ENCODE assay signal across 8 cellular contexts in genomic region chr19:55253842-55254624, GRCh38. TPM values are rescaled to one million over a fixed set of nuclear protein-coding genes. Genes with fewer than 3 reads are reported as not detected.
DNase-seq lines count a peak whose midpoint lies in the region; ATAC-seq and TF ChIP-seq lines count a peak whose summit lies in the region.

No MANE protein-coding gene starts in this region.

- H4K91ac ChIP-seq in neuronal stem cell (ENCODE audit: low read depth, low read length, poor library complexity): no peak overlapping the region

- H3K27ac ChIP-seq in SU-DHL-6 (ENCODE audit: low read depth, low read length) (peak overlapping the region; percentile 99), neuronal stem cell (replicated peaks; ENCODE audit: low read length) (no peak overlapping the region)

- peak overlapping the region; percentile 95 for H3K4me3 Mint-ChIP-seq in activated naive CD8-positive, alpha-beta T cell treated with anti-CD3 and anti-CD28 coated beads, Interleukin-2, amount 50 U/mL, for 24 hours

- no peaks in the 10 kb centered on the region for H3K9me2 ChIP-seq in SU-DHL-6 (replicated peaks; ENCODE audit: insufficient read depth, low read length)

- no peaks in the 10 kb centered on the region for H4K20me1 ChIP-seq in SU-DHL-6 (ENCODE audit: low read depth, low read length)

- no peak for TF ChIP-seq CTCF in SU-DHL-6 (IDR thresholded peaks at IDR 0.05; ENCODE audit: insufficient read depth, low read length, poor library complexity, severe bottlenecking)

- H3K4me1 ChIP-seq in neuronal stem cell (ENCODE audit: control insufficient read depth in 2 of 2, insufficient read depth in 1 of 2, low read depth in 1 of 2, low read length in 2 of 2): peaks cover 8 to 17% of the 10 kb centered on the region in 2 donors

- H2BK15ac ChIP-seq in neuronal stem cell (ENCODE audit: low read length): no peak overlapping the region

- H3K23ac ChIP-seq in neuronal stem cell (ENCODE audit: low read depth, low read length, poor library complexity): peak overlapping the region; percentile 82

- peak; percentile 57 for DNase-seq in activated naive CD8-positive, alpha-beta T cell treated with anti-CD3 and anti-CD28 coated beads, Interleukin-2, amount 50 U/mL, for 24 hours
- DNase-seq in neuronal stem cell (ENCODE audit: low spot score) (no peak), NCI-H2171 treated with DMSO at 0.1 percent for 48 hours (lab: John Stamatoyannopoulos, UW) (no peak)

- H2BK120ac ChIP-seq in neuronal stem cell (ENCODE audit: low read depth, low read length): no peak overlapping the region

- H3K4me3 ChIP-seq in SU-DHL-6 (ENCODE audit: insufficient read depth, low read length, poor library complexity, severe bottlenecking): peak overlapping the region; percentile 73
- H3K4me3 ChIP-seq in neuronal stem cell (ENCODE audit: low read length in 2 of 2): no peak overlapping the region

- H2BK5ac ChIP-seq in neuronal stem cell (ENCODE audit: low read length): peak overlapping the region; percentile 80

- H3K4me1 Mint-ChIP-seq in activated naive CD8-positive, alpha-beta T cell treated with anti-CD3 and anti-CD28 coated beads, Interleukin-2, amount 50 U/mL, for 24 hours: peaks cover 71% of the 10 kb centered on the region

- H3K4me2 ChIP-seq in SU-DHL-6 (ENCODE audit: low read depth, low read length, poor library complexity, severe bottlenecking): peak overlapping the region; percentile 98
- H3K4me2 ChIP-seq in neuronal stem cell (ENCODE audit: insufficient read depth, low read length, poor library complexity, severe bottlenecking): no peak overlapping the region

- H3K79me2 ChIP-seq in SU-DHL-6 (ENCODE audit: insufficient read depth, low read length): peaks cover 96% of the 10 kb centered on the region

- peak overlapping the region; percentile 28 for H3K14ac ChIP-seq in neuronal stem cell (ENCODE audit: low read length)

- H3K36me3 ChIP-seq in SU-DHL-6 (ENCODE audit: low read length) (no peaks in the 10 kb centered on the region), neuronal stem cell (replicated peaks in 1 of 2; ENCODE audit: control insufficient read depth in 2 of 2, insufficient read depth in 2 of 2, low read length in 2 of 2) (peaks cover 3 to 34% of the 10 kb centered on the region in 2 donors)

- no peak overlapping the region for H3K18ac ChIP-seq in neuronal stem cell (ENCODE audit: low read length)

- H3K4ac ChIP-seq in neuronal stem cell (ENCODE audit: low read length): no peak overlapping the region

- peak overlapping the region; percentile 41 for H2AK5ac ChIP-seq in neuronal stem cell (ENCODE audit: low read depth, low read length)

- no CpG with 5 or more reads among the region's 23 CpGs for WGBS in neuronal stem cell (ENCODE audit: extremely low coverage in 2 of 2, insufficient read length in 2 of 2, insufficient replicate concordance in 1 of 2), 2 donors

- no peaks in the 10 kb centered on the region for H3K9me3 Mint-ChIP-seq in activated naive CD8-positive, alpha-beta T cell treated with anti-CD3 and anti-CD28 coated beads, Interleukin-2, amount 50 U/mL, for 24 hours

- H2BK12ac ChIP-seq in neuronal stem cell (ENCODE audit: low read length): no peak overlapping the region

- H3K79me1 ChIP-seq in neuronal stem cell (ENCODE audit: low read depth, low read length): peaks cover 30% of the 10 kb centered on the region

- H3K27me3 ChIP-seq in SU-DHL-6 (ENCODE audit: low read length) (no peaks in the 10 kb centered on the region), neuronal stem cell (ENCODE audit: control insufficient read depth in 3 of 3, insufficient read depth in 3 of 3, low read depth in 1 of 3, low read length in 3 of 3) (no peaks in the 10 kb centered on the region)

- H3F3A ChIP-seq in SU-DHL-6 (ENCODE audit: insufficient read depth): peaks cover 37% of the 10 kb centered on the region

- H3K27me3 Mint-ChIP-seq in activated naive CD8-positive, alpha-beta T cell treated with anti-CD3 and anti-CD28 coated beads, Interleukin-2, amount 50 U/mL, for 24 hours: no peaks in the 10 kb centered on the region

- H3K9me3 ChIP-seq in SU-DHL-6 (ENCODE audit: insufficient read depth, low read length) (no peaks in the 10 kb centered on the region), neuronal stem cell (replicated peaks in 1 of 2; ENCODE audit: control insufficient read depth in 2 of 2, insufficient read depth in 1 of 2, low read depth in 1 of 2, low read length in 2 of 2) (no peaks in the 10 kb centered on the region)

- H2AFZ ChIP-seq in SU-DHL-6 (ENCODE audit: low read depth, low read length, severe bottlenecking) (no peak overlapping the region), neuronal stem cell (ENCODE audit: low read length) (no peak overlapping the region)

- H3K9ac ChIP-seq in SU-DHL-6 (ENCODE audit: low read length): peak overlapping the region; percentile 94
- peak overlapping the region; percentile 75 for H3K9ac ChIP-seq in neuronal stem cell (ENCODE audit: low read depth, low read length, poor library complexity)

- peak; percentile 41 for ATAC-seq in GM18868 (IDR thresholded peaks at IDR 0.05; ENCODE audit: unreplicated experiment)
- ATAC-seq in HG03159 (IDR thresholded peaks at IDR 0.05; ENCODE audit: unreplicated experiment): peak; percentile 45
- ATAC-seq in activated naive CD8-positive, alpha-beta T cell treated with anti-CD3 and anti-CD28 coated beads, Interleukin-2, amount 50 U/mL, for 24 hours: peak; percentile 3
- no peak for ATAC-seq in HG03442 (IDR thresholded peaks at IDR 0.05; ENCODE audit: unreplicated experiment)
- no peak for ATAC-seq in HG03025 (IDR thresholded peaks at IDR 0.05; ENCODE audit: low FRiP score, unreplicated experiment)

- peaks cover 49% of the 10 kb centered on the region for H3K36me3 Mint-ChIP-seq in activated naive CD8-positive, alpha-beta T cell treated with anti-CD3 and anti-CD28 coated beads, Interleukin-2, amount 50 U/mL, for 24 hours (ENCODE audit: low read depth)

- H3K27ac Mint-ChIP-seq in activated naive CD8-positive, alpha-beta T cell treated with anti-CD3 and anti-CD28 coated beads, Interleukin-2, amount 50 U/mL, for 24 hours: peak overlapping the region; percentile 99

- H4K8ac ChIP-seq in neuronal stem cell (ENCODE audit: low read depth, low read length): no peak overlapping the region

RNA-seq across cellular contexts. Expression of gene PPP6R1, which starts 4.8 kb away (rescaled TPM):
- 33.0 TPM for polyA plus RNA-seq in neuronal stem cell (2013, experiment 1 of 2)
- polyA plus RNA-seq in neuronal stem cell (2013, experiment 2 of 2): 32.6 TPM

RNA-seq across cellular contexts. Expression of gene TMEM86B, which starts 25.5 kb away (rescaled TPM):
- 3.0 TPM for polyA plus RNA-seq in neuronal stem cell (2013, experiment 1 of 2)
- polyA plus RNA-seq in neuronal stem cell (2013, experiment 2 of 2): 3.0 TPM

RNA-seq across cellular contexts. Expression of gene HSPBP1, which starts 25.9 kb away (rescaled TPM):
- polyA plus RNA-seq in neuronal stem cell (2013, experiment 1 of 2): 32.8 TPM
- polyA plus RNA-seq in neuronal stem cell (2013, experiment 2 of 2): 30.1 TPM

RNA-seq across cellular contexts. Expression of gene BRSK1, which starts 29.8 kb away (rescaled TPM):
- 30.5 TPM for polyA plus RNA-seq in neuronal stem cell (2013, experiment 1 of 2)
- polyA plus RNA-seq in neuronal stem cell (2013, experiment 2 of 2): 31.6 TPM

RNA-seq across cellular contexts. Expression of gene PTPRH, which starts 44.7 kb away (rescaled TPM):
- polyA plus RNA-seq in neuronal stem cell (2013, experiment 1 of 2): 0.29 TPM
- 0.17 TPM for polyA plus RNA-seq in neuronal stem cell (2013, experiment 2 of 2)

Comparison
In these comparisons a context has a peak if more than half of its experiments do, and no peak if none do; other contexts are left out.
1. ATAC-seq: peak in GM18868 (single experiment), HG03159 (single experiment) and activated naive CD8-positive, alpha-beta T cell treated with anti-CD3 and anti-CD28 coated beads, Interleukin-2, amount 50 U/mL, for 24 hours (single experiment); none in HG03442 (single experiment) and HG03025 (single experiment).